ENCODE assay signal across 8 cellular contexts in genomic region chrX:57918750-57919436, GRCh38. TPM values are rescaled to one million over a fixed set of nuclear protein-coding genes. Genes with fewer than 3 reads are reported as not detected.
DNase-seq lines count a peak whose midpoint lies in the region; ATAC-seq, FAIRE-seq and TF ChIP-seq lines count a peak whose summit lies in the region.

No MANE protein-coding gene starts in this region.

- no peaks in the 10 kb centered on the region for H3K4me1 Mint-ChIP-seq in astrocyte (ENCODE audit: low read depth, unreplicated experiment)

- H3K4me3 Mint-ChIP-seq in astrocyte (ENCODE audit: unreplicated experiment) = no peak overlapping the region

- TF ChIP-seq CTCF in 22Rv1 (IDR thresholded peaks at IDR 0.05) (peak; percentile 44), astrocyte (IDR thresholded peaks at IDR 0.05; ENCODE audit: insufficient read depth, low read depth, low read length) (peak; percentile 17), liver (IDR thresholded peaks at IDR 0.05; ENCODE audit: low read depth, low read length, missing input control) (peak; percentile 50)

- WGBS in liver = 26% methylated on average over 19 of the region's 19 CpGs

- no peaks in the 10 kb centered on the region for H3K9me3 ChIP-seq in MG63
- no peaks in the 10 kb centered on the region for H3K9me3 ChIP-seq in astrocyte (ENCODE audit: insufficient read depth, low read depth, low read length)
- no peaks in the 10 kb centered on the region for H3K9me3 ChIP-seq in liver (ENCODE audit: control insufficient read depth in 4 of 4, low read length in 3 of 4)

- H3K36me3 Mint-ChIP-seq in astrocyte (ENCODE audit: low read depth, unreplicated experiment) = no peaks in the 10 kb centered on the region

- H3K36me3 ChIP-seq in MG63 = no peaks in the 10 kb centered on the region
- no peaks in the 10 kb centered on the region for H3K36me3 ChIP-seq in astrocyte (ENCODE audit: insufficient read depth, low read length)
- no peaks in the 10 kb centered on the region for H3K36me3 ChIP-seq in liver (ENCODE audit: control insufficient read depth in 4 of 4, insufficient read depth in 3 of 4, low read depth in 1 of 4, low read length in 3 of 4)

- H3K79me2 ChIP-seq in astrocyte (ENCODE audit: insufficient read depth, low read length) = no peaks in the 10 kb centered on the region

- H3K27me3 ChIP-seq in MG63 (no peaks in the 10 kb centered on the region), astrocyte (ENCODE audit: insufficient read depth, low read length) (no peaks in the 10 kb centered on the region), liver (ENCODE audit: control insufficient read depth in 4 of 4, insufficient read depth in 4 of 4, low read length in 3 of 4) (peaks cover 0 to 12% (median 0%) of the 10 kb centered on the region in 4 donors)

- FAIRE-seq in astrocyte (lab: Jason Lieb, UNC) = peak; percentile 100

- ATAC-seq in GM19035 (IDR thresholded peaks at IDR 0.05; ENCODE audit: unreplicated experiment) (no peak), GM21825 (IDR thresholded peaks at IDR 0.05; ENCODE audit: unreplicated experiment) (no peak), HG02970 (IDR thresholded peaks at IDR 0.05; ENCODE audit: low FRiP score, unreplicated experiment) (no peak)

- no peaks in the 10 kb centered on the region for H3K27me3 Mint-ChIP-seq in astrocyte (ENCODE audit: low read depth, unreplicated experiment)

- no peak overlapping the region for H2AFZ ChIP-seq in astrocyte (ENCODE audit: low read depth, low read length)

- H3K9ac ChIP-seq in astrocyte (ENCODE audit: low read length) (no peak overlapping the region), liver (ENCODE audit: low read depth in 1 of 2, low read length in 2 of 2) (no peak overlapping the region)

- TF ChIP-seq RAD21 in liver (IDR thresholded peaks at IDR 0.05) = peak; percentile 65 to 76

- no peaks in the 10 kb centered on the region for H4K20me1 ChIP-seq in astrocyte (ENCODE audit: insufficient read depth, low read length)

- H3K27ac ChIP-seq in 22Rv1 = no peak overlapping the region
- H3K27ac ChIP-seq in astrocyte (ENCODE audit: low read depth, low read length) = no peak overlapping the region
- H3K27ac ChIP-seq in liver (ENCODE audit: low read depth in 1 of 2, low read length in 2 of 2) = no peak overlapping the region

- peak; percentile 4 for DNase-seq in Daoy (ENCODE audit: low read depth)
- DNase-seq in MG63 = peak; percentile 24
- DNase-seq in astrocyte (ENCODE audit: low read depth) = no peak

- no peaks in the 10 kb centered on the region for H3K9me3 Mint-ChIP-seq in astrocyte (ENCODE audit: unreplicated experiment)

- no peak overlapping the region for H3K4me3 ChIP-seq in MG63
- no peak overlapping the region for H3K4me3 ChIP-seq in astrocyte (ENCODE audit: insufficient read depth, low read depth, low read length)
- no peak overlapping the region for H3K4me3 ChIP-seq in liver (ENCODE audit: low read depth in 1 of 3, low read length in 3 of 3)

- no peak overlapping the region for H3K4me2 ChIP-seq in astrocyte (ENCODE audit: low read length)

- H3K4me1 ChIP-seq in astrocyte (ENCODE audit: insufficient read depth, low read length) (no peaks in the 10 kb centered on the region), liver (ENCODE audit: control insufficient read depth in 4 of 4, insufficient read depth in 4 of 4, low read length in 3 of 4) (no peaks in the 10 kb centered on the region)

- no peak overlapping the region for H3K27ac Mint-ChIP-seq in astrocyte (ENCODE audit: unreplicated experiment)

TF ChIP-seq in liver, 16 proteins besides CTCF, POLR2A, EP300 and RAD21:
- TF ChIP-seq REST (IDR thresholded peaks at IDR 0.05) = no peak
- TF ChIP-seq FOXA2 (IDR thresholded peaks at IDR 0.05) = no peak
- TF ChIP-seq TAF1 (conservative IDR thresholded peaks at IDR 0.05) = no peak
- TF ChIP-seq NR2F2 (IDR thresholded peaks at IDR 0.05) = no peak
- no peak for TF ChIP-seq RXRA (IDR thresholded peaks at IDR 0.05)
- TF ChIP-seq ZBTB33 (IDR thresholded peaks at IDR 0.05) = no peak
- TF ChIP-seq ATF3 (IDR thresholded peaks at IDR 0.05) = no peak
- TF ChIP-seq YY1 (IDR thresholded peaks at IDR 0.05) = no peak

RNA-seq across cellular contexts. Expression of gene ZXDA, which starts 8.6 kb away (rescaled TPM):
- total RNA-seq in Daoy (2014; rRNA removed; shearing (Covaris generic)) = 2.1 and 2.4 TPM in 2 replicates
- 2.5 and 3.3 TPM in 2 replicates for total RNA-seq in MG63 (2014; rRNA removed; shearing (Covaris generic); ENCODE audit: low replicate concordance)
- 1.6 and 1.8 TPM in 2 replicates for total RNA-seq in astrocyte
- 1 to 10 TPM; 1.9 to 3.3 TPM for total RNA-seq in liver
- under 1 TPM; 0.31 to 0.85 TPM for polyA plus RNA-seq in liver
